Comparison of ENCODE assay signal across 11 cellular contexts in genomic region chr10:88999629-89000028, GRCh38. TPM values are rescaled to one million over a fixed set of nuclear protein-coding genes. Genes with fewer than 3 reads are reported as not detected.
DNase-seq lines count a peak whose midpoint lies in the region; ATAC-seq and TF ChIP-seq lines count a peak whose summit lies in the region.
"Had no signal": no experiment of that assay in that cellular context is flagged by ENCODE, and none has a peak within 500 bp of the region (broad histone marks: within the 10 kb centered on the region; RNA-seq: fewer than 3 reads in every experiment).

No MANE protein-coding gene starts in this region.

- no peaks in the 10 kb centered on the region for H3K9me3 Mint-ChIP-seq in IgD-negative memory B cell
- no peaks in the 10 kb centered on the region for H3K9me3 Mint-ChIP-seq in central memory CD8-positive, alpha-beta T cell

- no peaks in the 10 kb centered on the region for H3K27me3 Mint-ChIP-seq in IgD-negative memory B cell
- H3K27me3 Mint-ChIP-seq in central memory CD8-positive, alpha-beta T cell: no peaks in the 10 kb centered on the region

- no peaks in the 10 kb centered on the region for H3K36me3 Mint-ChIP-seq in IgD-negative memory B cell
- H3K36me3 Mint-ChIP-seq in central memory CD8-positive, alpha-beta T cell (ENCODE audit: insufficient read depth): peaks cover 22% of the 10 kb centered on the region

- peak overlapping the region; percentile 66 to 87 (median 80) for H3K27ac Mint-ChIP-seq in IgD-negative memory B cell
- peak overlapping the region; percentile 95 for H3K27ac Mint-ChIP-seq in central memory CD8-positive, alpha-beta T cell (ENCODE audit: low read depth)

- DNase-seq in AG20443 (ENCODE audit: low spot score) (peak; percentile 30), omental fat pad (ENCODE audit: low spot score) (no peak), RKO (ENCODE audit: low spot score) (no peak)
- no peak for DNase-seq in central memory CD8-positive, alpha-beta T cell (ENCODE audit: low spot score in 2 of 2)
- DNase-seq in stimulated activated CD4-positive, alpha-beta T cell treated with anti-CD3 and anti-CD28 coated beads, Interleukin-4, amount 100 ng/mL, for 24 hours: no peak
- DNase-seq: glutamatergic neuron; stimulated activated CD4-positive, alpha-beta T cell treated with anti-CD3 and anti-CD28 coated beads, Interleukin-15, amount 100 ng/mL, for 24 hours; stimulated activated naive CD4-positive, alpha-beta T cell had no signal

- peaks cover 61 to 65% (median 64%) of the 10 kb centered on the region in 3 donors for H3K4me1 Mint-ChIP-seq in IgD-negative memory B cell
- H3K4me1 Mint-ChIP-seq in central memory CD8-positive, alpha-beta T cell: peaks cover 75% of the 10 kb centered on the region

- H3K4me3 Mint-ChIP-seq in IgD-negative memory B cell: peak overlapping the region in 3 of 4 donors; percentile 23 to 91 (median 64)
- H3K4me3 Mint-ChIP-seq in central memory CD8-positive, alpha-beta T cell: peak overlapping the region; percentile 83

- ATAC-seq in central memory CD8-positive, alpha-beta T cell (replicated peaks; ENCODE audit: extremely low read depth, poor library complexity, severe bottlenecking): peak; percentile 7
- ATAC-seq in omental fat pad (ENCODE audit: low FRiP score): peak; percentile 72
- ATAC-seq in GM21526 (IDR thresholded peaks at IDR 0.05; ENCODE audit: low FRiP score, unreplicated experiment): no peak
- no peak for ATAC-seq in GM19467 (IDR thresholded peaks at IDR 0.05; ENCODE audit: unreplicated experiment)

- no peak for TF ChIP-seq CTCF in omental fat pad (IDR thresholded peaks at IDR 0.05)

RNA-seq across cellular contexts. Expression of gene FAS, which starts 9.0 kb away (rescaled TPM):
- 11.1 TPM for polyA plus RNA-seq in IgD-negative memory B cell
- total RNA-seq in omental fat pad: 10 to 100 TPM; 23.3 to 92.5 (median 46.7) TPM

RNA-seq across cellular contexts. Expression of gene ACTA2, which starts 47.1 kb away (rescaled TPM):
- polyA plus RNA-seq in IgD-negative memory B cell: 9.4 TPM
- 100 to 1,000 TPM; 144 to 840 (median 162) TPM for total RNA-seq in omental fat pad

Comparison
In these comparisons a context has a peak if more than half of its experiments do, and no peak if none do; other contexts are left out.
1. ATAC-seq: peak in central memory CD8-positive, alpha-beta T cell (single experiment) and omental fat pad (single experiment); none in GM21526 (single experiment) and GM19467 (single experiment).